7 cellular contexts compared by ENCODE assay signal in the genomic region with DNA sequence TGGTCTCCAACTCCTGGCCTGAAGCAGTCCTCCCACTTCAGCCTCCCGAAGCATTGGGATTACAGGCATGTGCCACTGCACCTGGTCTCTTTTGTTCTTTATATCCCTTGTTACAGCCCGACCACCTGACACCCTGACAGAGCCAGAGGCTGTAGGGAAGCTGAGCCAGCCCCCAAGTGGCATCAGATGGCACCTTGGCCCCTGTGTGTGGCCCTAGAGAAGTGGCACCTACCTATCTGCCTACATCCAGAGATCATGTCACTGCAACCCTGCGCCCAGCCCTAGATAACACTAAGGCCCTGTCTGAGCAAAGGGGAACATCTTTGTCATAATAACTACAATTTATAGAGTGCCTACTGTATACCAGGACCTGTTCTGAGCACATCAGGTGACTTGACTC.
"Had no signal": no experiment of that assay in that cellular context is flagged by ENCODE, and none has a peak within 500 bp of the region (broad histone marks: within the 10 kb centered on the region; RNA-seq: fewer than 3 reads in every experiment).

No MANE protein-coding gene starts in this region.

- H3K4me3 Mint-ChIP-seq: GM23338, H9 had no signal

- DNase-seq: H9, HCEC 1CT, KBM-7 had no signal

- H2AFZ ChIP-seq: GM23338 had no signal

- H3K27ac Mint-ChIP-seq: GM23338, IgD-negative memory B cell had no signal

- ATAC-seq: GM23338, HepG2 had no signal

- H3K4me3 ChIP-seq: GM23338 had no signal

- H3K4me2 ChIP-seq: GM23338 had no signal

- H3K4me1 Mint-ChIP-seq: IgD-negative memory B cell had no signal

- H3K27ac ChIP-seq: HL-60 had no signal
